23 cellular contexts compared by ENCODE assay signal in genomic region chrX:150857453-150857852, GRCh38.
"Had no signal": no experiment of that assay in that cellular context is flagged by ENCODE, and none has a peak within 500 bp of the region (broad histone marks: within the 10 kb centered on the region; RNA-seq: fewer than 3 reads in every experiment).

No MANE protein-coding gene starts in this region.

- DNase-seq: activated CD4-positive, alpha-beta T cell treated with anti-CD3 and anti-CD28 coated beads for 48 hours; activated CD4-positive, alpha-beta T cell treated with anti-CD3 and anti-CD28 coated beads, Interleukin-2, amount 50 U/mL, for 4 hours; activated CD4-positive, CD25-positive, alpha-beta regulatory T cell treated with anti-CD3 and anti-CD28 coated beads, Interleukin-2, amount 50 U/mL, for 72 hours; activated CD8-positive, alpha-beta T cell treated with anti-CD3 and anti-CD28 coated beads, Interleukin-2, amount 10 ng/mL, durations not matched to agents 7 days and 5 days; activated naive CD4-positive, alpha-beta T cell treated with anti-CD3 and anti-CD28 coated beads, Interleukin-2, amount 50 U/mL, for 16 hours; activated naive CD8-positive, alpha-beta T cell treated with anti-CD3 and anti-CD28 coated beads, Interleukin-2, amount 10 ng/mL, durations not matched to agents 7 days and 5 days; activated T-cell treated with anti-CD3 and anti-CD28 coated beads, Interleukin-2, amount 50 U/mL, for 48 hours; aorta; body of pancreas; central memory CD4-positive, alpha-beta T cell; NCI-H1105 treated with DMSO at 0.1 percent for 48 hours; NCI-H1436 treated with DMSO at 0.1 percent for 48 hours; NCI-H187; NCI-H2107; NCI-H2171 treated with DMSO at 0.1 percent for 48 hours; NCI-H226; NCI-H526; NCI-H774; SIG-M5; T-helper 17 cell; T-helper 9 cell had no signal

- H3K27me3 ChIP-seq: body of pancreas had no signal

- ATAC-seq: activated CD8-positive, alpha-beta T cell treated with anti-CD3 and anti-CD28 coated beads, Interleukin-2, amount 10 ng/mL, durations not matched to agents 7 days and 5 days; body of pancreas; T-helper 17 cell; WTC11 had no signal

- FAIRE-seq: bronchial epithelial cell had no signal

- H3K4me3 ChIP-seq: body of pancreas had no signal

- H3K9me3 ChIP-seq: body of pancreas had no signal

- H3K27ac ChIP-seq: body of pancreas had no signal
